In genomic region chr5:119512277-119512676, GRCh38 we compare ENCODE assay signal across 28 cellular contexts.
"Had no signal": no experiment of that assay in that cellular context is flagged by ENCODE, and none has a peak within 500 bp of the region (broad histone marks: within the 10 kb centered on the region; RNA-seq: fewer than 3 reads in every experiment).

No MANE protein-coding gene starts in this region.

- H3K27me3 Mint-ChIP-seq: dendritic cell treated with granulocyte-macrophage colony-stimulating factor and Interleukin-4, amounts not matched to agents 40 ng/mL and 50 ng/mL, for 4 days; memory B cell; naive B cell; natural killer cell treated with Interleukin-12 subunit alpha and Interleukin-12 subunit beta and Interleukin-15 and Interleukin-18, amount 100 ng/mL, for 72 hours had no signal

- H3K4me3 ChIP-seq: colonic mucosa, esophagus muscularis mucosa, gastroesophageal sphincter, heart left ventricle, hepatocyte, lung, mucosa of descending colon, pancreas, smooth muscle cell, stomach, thyroid gland had no signal

- ATAC-seq: foreskin keratinocyte; gastroesophageal sphincter; heart left ventricle; mucosa of descending colon; natural killer cell treated with Interleukin-12 subunit alpha and Interleukin-12 subunit beta and Interleukin-15 and Interleukin-18, amount 100 ng/mL, for 72 hours; pancreas; sciatic nerve; stimulated activated effector memory CD8-positive, alpha-beta T cell treated with anti-CD3 and anti-CD28 coated beads, Interleukin-12 subunit alpha, Interleukin-12 subunit beta, amount 100 ng/mL, for 72 hours had no signal

- H3K4me1 Mint-ChIP-seq: memory B cell; mesothelial cell of epicardium; neural crest cell; stimulated activated effector memory CD8-positive, alpha-beta T cell treated with anti-CD3 and anti-CD28 coated beads, Interleukin-12 subunit alpha, Interleukin-12 subunit beta, amount 100 ng/mL, for 72 hours had no signal

- H3K4me3 Mint-ChIP-seq: dendritic cell treated with granulocyte-macrophage colony-stimulating factor and Interleukin-4, amounts not matched to agents 40 ng/mL and 50 ng/mL, for 4 days; memory B cell; mesothelial cell of epicardium; naive B cell; natural killer cell treated with Interleukin-12 subunit alpha and Interleukin-12 subunit beta and Interleukin-15 and Interleukin-18, amount 100 ng/mL, for 72 hours; neural crest cell; stimulated activated effector memory CD8-positive, alpha-beta T cell treated with anti-CD3 and anti-CD28 coated beads, Interleukin-12 subunit alpha, Interleukin-12 subunit beta, amount 100 ng/mL, for 72 hours had no signal

- H3K27ac Mint-ChIP-seq: dendritic cell treated with granulocyte-macrophage colony-stimulating factor and Interleukin-4, amounts not matched to agents 40 ng/mL and 50 ng/mL, for 4 days; memory B cell; mesothelial cell of epicardium; natural killer cell treated with Interleukin-12 subunit alpha and Interleukin-12 subunit beta and Interleukin-15 and Interleukin-18, amount 100 ng/mL, for 72 hours; stimulated activated effector memory CD8-positive, alpha-beta T cell treated with anti-CD3 and anti-CD28 coated beads, Interleukin-12 subunit alpha, Interleukin-12 subunit beta, amount 100 ng/mL, for 72 hours had no signal

- H3K9me3 ChIP-seq: colonic mucosa, esophagus muscularis mucosa, gastroesophageal sphincter, mucosa of descending colon, neutrophil, pancreas, stomach, thyroid gland had no signal

- H3K9me3 Mint-ChIP-seq: natural killer cell treated with Interleukin-12 subunit alpha and Interleukin-12 subunit beta and Interleukin-15 and Interleukin-18, amount 100 ng/mL, for 72 hours had no signal

- H3K4me1 ChIP-seq: colonic mucosa, esophagus muscularis mucosa, foreskin keratinocyte, gastroesophageal sphincter, heart left ventricle, pancreas, stomach, thyroid gland had no signal

- H3K36me3 ChIP-seq: colonic mucosa had no signal

- H3K27ac ChIP-seq: colonic mucosa, esophagus muscularis mucosa, foreskin keratinocyte, gastroesophageal sphincter, heart left ventricle, hepatocyte, neutrophil, pancreas, stomach, thyroid gland had no signal

- H3K27me3 ChIP-seq: colonic mucosa, esophagus muscularis mucosa, foreskin keratinocyte, gastroesophageal sphincter, heart left ventricle, hepatocyte, neutrophil, pancreas, stomach, thyroid gland had no signal

- DNase-seq: colonic mucosa; effector CD8-positive, alpha-beta T cell; heart left ventricle; kidney; mucosa of descending colon; naive B cell; pancreas; stimulated activated CD4-positive, alpha-beta T cell treated with anti-CD3 and anti-CD28 coated beads, Interleukin-12 subunit alpha, Interleukin-12 subunit beta, amount 100 ng/mL, for 4 hours; stimulated activated CD4-positive, alpha-beta T cell treated with anti-CD3 and anti-CD28 coated beads, Interleukin-1b, Interleukin-23, amount 100 ng/mL, for 48 hours; stimulated activated CD4-positive, alpha-beta T cell treated with anti-CD3 and anti-CD28 coated beads, Interleukin-4, amount 100 ng/mL, for 1 hour; stimulated activated naive CD4-positive, alpha-beta T cell treated with Interleukin-2 at 50 U/mL for 16 hours; stomach; thyroid gland had no signal

- FAIRE-seq: endothelial cell of umbilical vein, kidney, pancreas had no signal
